18 cellular contexts compared by ENCODE assay signal in the genomic region with DNA sequence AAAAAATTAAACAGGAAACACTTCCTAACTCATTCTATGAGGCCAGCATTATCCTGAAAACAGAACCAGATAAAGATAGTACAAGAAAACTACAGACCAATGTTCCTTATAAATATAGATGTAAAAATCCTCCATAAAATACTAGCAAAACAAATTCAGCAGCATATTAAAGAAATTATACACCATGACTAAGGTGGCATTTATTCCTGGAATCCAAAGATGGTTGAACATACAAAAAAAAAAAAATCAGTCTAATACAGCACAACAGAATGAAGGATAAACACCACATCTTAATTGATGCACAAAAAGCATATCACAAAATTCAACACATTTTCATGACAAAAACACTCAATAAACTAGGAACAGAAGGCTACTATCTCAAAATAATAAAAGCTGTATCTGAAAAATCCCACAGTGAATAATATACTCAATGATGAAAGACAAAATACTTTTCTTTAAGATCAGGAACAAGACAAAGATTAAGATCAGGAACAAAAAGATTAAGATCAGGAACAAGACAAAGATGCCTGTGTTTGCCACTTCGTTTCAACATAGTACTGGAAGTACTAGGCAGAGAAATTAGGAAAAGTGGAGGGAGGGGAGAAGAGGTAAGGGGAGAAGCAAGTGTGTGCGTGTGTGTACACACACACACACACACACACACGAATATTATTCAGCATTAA.
A peak's percentile ranks its signal among the peaks of the same experiment; 100 is the strongest.
DNase-seq lines count a peak whose midpoint lies in the region; ATAC-seq and TF ChIP-seq lines count a peak whose summit lies in the region.
"Had no signal": no experiment of that assay in that cellular context is flagged by ENCODE, and none has a peak within 500 bp of the region (broad histone marks: within the 10 kb centered on the region; RNA-seq: fewer than 3 reads in every experiment).

No MANE protein-coding gene starts in this region.

- CTCF ChIA-PET in activated CD4-positive, alpha-beta memory T cell treated with anti-CD3 and anti-CD28 coated beads, Interleukin-2, amount 10 ng/mL, durations not matched to agents 7 days and 5 days (lab: Charles Lee): no interaction called here

- H3K27me3 Mint-ChIP-seq in HFFc6 (ENCODE audit: insufficient read depth) (no peaks in the 10 kb centered on the region), endothelial cell (ENCODE audit: unreplicated experiment) (peaks cover 1% of the 10 kb centered on the region)
- no peaks in the 10 kb centered on the region for H3K27me3 Mint-ChIP-seq in activated CD4-positive, alpha-beta memory T cell treated with anti-CD3 and anti-CD28 coated beads, Interleukin-2, amount 10 ng/mL, durations not matched to agents 7 days and 5 days
- H3K27me3 Mint-ChIP-seq: activated CD4-positive, alpha-beta memory T cell treated with anti-CD3 and anti-CD28 coated beads for 36 hours; naive thymus-derived CD8-positive, alpha-beta T cell had no signal

- POLR2A ChIA-PET in activated CD4-positive, alpha-beta memory T cell treated with anti-CD3 and anti-CD28 coated beads, Interleukin-2, amount 10 ng/mL, durations not matched to agents 7 days and 5 days (lab: Charles Lee): no interaction called here

- H3K36me3 ChIP-seq in RWPE2 (ENCODE audit: low read depth): peaks cover 27% of the 10 kb centered on the region

- H3K27me3 ChIP-seq in RWPE2 (ENCODE audit: insufficient read depth, poor library complexity, severe bottlenecking): no peaks in the 10 kb centered on the region
- H3K27me3 ChIP-seq: BE2C, dorsolateral prefrontal cortex, vagina had no signal

- H3K4me3 ChIP-seq in RWPE2 (ENCODE audit: severe bottlenecking) (no peak overlapping the region), retinal pigment epithelial cell (ENCODE audit: low read length) (no peak overlapping the region)
- H3K4me3 ChIP-seq: dorsolateral prefrontal cortex, vagina had no signal

- H3K27ac Mint-ChIP-seq in HFFc6 (peak overlapping the region; percentile 78), endothelial cell (ENCODE audit: unreplicated experiment) (peak overlapping the region; percentile 13)
- no peak overlapping the region for H3K27ac Mint-ChIP-seq in activated CD4-positive, alpha-beta memory T cell treated with anti-CD3 and anti-CD28 coated beads, Interleukin-2, amount 10 ng/mL, durations not matched to agents 7 days and 5 days
- H3K27ac Mint-ChIP-seq: activated CD4-positive, alpha-beta memory T cell treated with anti-CD3 and anti-CD28 coated beads for 36 hours had no signal

- peak; percentile 9 for DNase-seq in HFFc6
- no peak for DNase-seq in RWPE2 (ENCODE audit: low spot score)
- DNase-seq in endothelial cell (ENCODE audit: low spot score): no peak
- peak; percentile 12 for DNase-seq in retinal pigment epithelial cell (ENCODE audit: low read depth)
- DNase-seq in activated CD4-positive, alpha-beta memory T cell treated with anti-CD3 and anti-CD28 coated beads, Interleukin-2, amount 10 ng/mL, durations not matched to agents 7 days and 5 days: no peak
- no peak for DNase-seq in NCI-H748 (lab: John Stamatoyannopoulos, UW; ENCODE audit: unreplicated experiment)
- DNase-seq in globus pallidus (ENCODE audit: low spot score): no peak
- DNase-seq: activated CD4-positive, alpha-beta memory T cell treated with anti-CD3 and anti-CD28 coated beads for 36 hours; activated naive CD4-positive, alpha-beta T cell treated with anti-CD3 and anti-CD28 coated beads, Interleukin-2, amount 50 U/mL, for 16 hours; activated T-cell treated with anti-CD3 and anti-CD28 coated beads, Interleukin-2, amount 50 U/mL, for 48 hours; BE2C; dorsolateral prefrontal cortex; islet precursor cell; naive thymus-derived CD8-positive, alpha-beta T cell; NCI-H146; small intestine; stimulated activated CD4-positive, alpha-beta T cell treated with anti-CD3 and anti-CD28 coated beads, Interleukin-4, amount 100 ng/mL, for 4 hours had no signal

- peaks cover 43% of the 10 kb centered on the region for H3K36me3 Mint-ChIP-seq in HFFc6 (ENCODE audit: low read depth)
- H3K36me3 Mint-ChIP-seq in endothelial cell (ENCODE audit: low read depth, unreplicated experiment): peaks cover 7% of the 10 kb centered on the region
- peaks cover 40% of the 10 kb centered on the region for H3K36me3 Mint-ChIP-seq in activated CD4-positive, alpha-beta memory T cell treated with anti-CD3 and anti-CD28 coated beads, Interleukin-2, amount 10 ng/mL, durations not matched to agents 7 days and 5 days (ENCODE audit: low read depth)

- TF ChIP-seq CTCF in HFFc6 (IDR thresholded peaks at IDR 0.05) (no peak), RWPE2 (IDR thresholded peaks at IDR 0.05; ENCODE audit: poor library complexity, severe bottlenecking) (no peak), endothelial cell (IDR thresholded peaks at IDR 0.05; ENCODE audit: unreplicated experiment) (no peak), retinal pigment epithelial cell (conservative IDR thresholded peaks at IDR 0.05; ENCODE audit: low read depth, low read length) (no peak)

- peaks cover 16% of the 10 kb centered on the region for H3K4me1 ChIP-seq in RWPE2 (ENCODE audit: insufficient read depth, poor library complexity, severe bottlenecking)
- H3K4me1 ChIP-seq: BE2C had no signal

- peak overlapping the region; percentile 18 for H3K4me3 Mint-ChIP-seq in HFFc6
- no peak overlapping the region for H3K4me3 Mint-ChIP-seq in endothelial cell (ENCODE audit: unreplicated experiment)
- no peak overlapping the region for H3K4me3 Mint-ChIP-seq in activated CD4-positive, alpha-beta memory T cell treated with anti-CD3 and anti-CD28 coated beads, Interleukin-2, amount 10 ng/mL, durations not matched to agents 7 days and 5 days
- H3K4me3 Mint-ChIP-seq: activated CD4-positive, alpha-beta memory T cell treated with anti-CD3 and anti-CD28 coated beads for 36 hours had no signal

- H3K27ac ChIP-seq in RWPE2 (ENCODE audit: poor library complexity, severe bottlenecking): peak overlapping the region; percentile 55
- H3K27ac ChIP-seq: dorsolateral prefrontal cortex, vagina had no signal

- H3K9me3 Mint-ChIP-seq in HFFc6: no peaks in the 10 kb centered on the region
- H3K9me3 Mint-ChIP-seq in endothelial cell (ENCODE audit: unreplicated experiment): no peaks in the 10 kb centered on the region
- peaks cover 4% of the 10 kb centered on the region for H3K9me3 Mint-ChIP-seq in activated CD4-positive, alpha-beta memory T cell treated with anti-CD3 and anti-CD28 coated beads, Interleukin-2, amount 10 ng/mL, durations not matched to agents 7 days and 5 days

- no peaks in the 10 kb centered on the region for H3K9me3 ChIP-seq in RWPE2 (ENCODE audit: severe bottlenecking)
- H3K9me3 ChIP-seq: BE2C, vagina had no signal

- H3K4me1 Mint-ChIP-seq in HFFc6 (ENCODE audit: low read depth): peaks cover 41% of the 10 kb centered on the region
- H3K4me1 Mint-ChIP-seq in endothelial cell (ENCODE audit: unreplicated experiment): peaks cover 31% of the 10 kb centered on the region
- peaks cover 22% of the 10 kb centered on the region for H3K4me1 Mint-ChIP-seq in activated CD4-positive, alpha-beta memory T cell treated with anti-CD3 and anti-CD28 coated beads, Interleukin-2, amount 10 ng/mL, durations not matched to agents 7 days and 5 days

- ATAC-seq in RWPE2 (ENCODE audit: low read depth): peak; percentile 42; the same call in 2 of the 3 replicates
- ATAC-seq: naive thymus-derived CD8-positive, alpha-beta T cell had no signal

Comparison
In these comparisons a context has a peak if more than half of its experiments do, and no peak if none do; other contexts are left out.
1. DNase-seq: peak in HFFc6 (single experiment) and retinal pigment epithelial cell (single experiment); none in RWPE2 (single experiment), endothelial cell (single experiment), activated CD4-positive, alpha-beta memory T cell treated with anti-CD3 and anti-CD28 coated beads, Interleukin-2, amount 10 ng/mL, durations not matched to agents 7 days and 5 days (single experiment), NCI-H748 (single experiment) and globus pallidus (single experiment).